In genomic region chr11:77127969-77128691, GRCh38 we compare ENCODE assay signal across 8 cellular contexts. TPM values are rescaled to one million over a fixed set of nuclear protein-coding genes. Genes with fewer than 3 reads are reported as not detected.
DNase-seq lines count a peak whose midpoint lies in the region; ATAC-seq and TF ChIP-seq lines count a peak whose summit lies in the region.

MYO7A (plus strand) TSS chr11:77128246; CDS start chr11:77130635, 2,389 bp downstream.

- peaks cover 14% of the 10 kb centered on the region for H3K4me1 Mint-ChIP-seq in activated T-cell treated with anti-CD3 and anti-CD28 coated beads, Interleukin-2, amount 50 U/mL, for 24 hours (ENCODE audit: low read depth)

- DNase-seq in activated T-cell treated with anti-CD3 and anti-CD28 coated beads, Interleukin-2, amount 50 U/mL, for 24 hours, result no peak
- no peak for DNase-seq in activated T-cell treated with anti-CD3 and anti-CD28 coated beads, Interleukin-2, amount 50 U/mL, for 1 hour
- no peak for DNase-seq in omental fat pad (ENCODE audit: low spot score)
- no peak for DNase-seq in NCI-H1930 (lab: John Stamatoyannopoulos, UW)
- DNase-seq in amniotic stem cell (lab: John Stamatoyannopoulos, UW), result no peak

- peak within 1 kb of the TSS; percentile 45 for H3K4me3 Mint-ChIP-seq in activated T-cell treated with anti-CD3 and anti-CD28 coated beads, Interleukin-2, amount 50 U/mL, for 24 hours

- H3K36me3 ChIP-seq in gastroesophageal sphincter, result peaks cover 0 to 9% of the 10 kb centered on the region in 2 donors

- H3K9me3 Mint-ChIP-seq in activated T-cell treated with anti-CD3 and anti-CD28 coated beads, Interleukin-2, amount 50 U/mL, for 24 hours, result no peaks in the 10 kb centered on the region

- TF ChIP-seq CTCF in VCaP (conservative IDR thresholded peaks at IDR 0.05), result no peak
- no peak for TF ChIP-seq CTCF in gastroesophageal sphincter (IDR thresholded peaks at IDR 0.05)
- TF ChIP-seq CTCF in omental fat pad (IDR thresholded peaks at IDR 0.05), result no peak

- H3K4me3 ChIP-seq in gastroesophageal sphincter, result peak within 1 kb of the TSS; percentile 9 to 51

- peaks cover 13% of the 10 kb centered on the region for H3K27me3 Mint-ChIP-seq in activated T-cell treated with anti-CD3 and anti-CD28 coated beads, Interleukin-2, amount 50 U/mL, for 24 hours

- H3K27ac ChIP-seq in VCaP (peak within 1 kb of the TSS; percentile 36; the same call in 1 of the 2 replicates), gastroesophageal sphincter (peak within 1 kb of the TSS in 1 of 4 donors; percentile 2)

- TF ChIP-seq EP300 in gastroesophageal sphincter (IDR thresholded peaks at IDR 0.05), result no peak

- H3K27ac Mint-ChIP-seq in activated T-cell treated with anti-CD3 and anti-CD28 coated beads, Interleukin-2, amount 50 U/mL, for 24 hours, result no peak within 1 kb of the TSS

- H3K36me3 Mint-ChIP-seq in activated T-cell treated with anti-CD3 and anti-CD28 coated beads, Interleukin-2, amount 50 U/mL, for 24 hours (ENCODE audit: low read depth), result no peaks in the 10 kb centered on the region

- no peak for TF ChIP-seq POLR2A in gastroesophageal sphincter (IDR thresholded peaks at IDR 0.05)

- ATAC-seq in gastroesophageal sphincter (no peak), omental fat pad (ENCODE audit: low FRiP score) (no peak), GM19455 (IDR thresholded peaks at IDR 0.05; ENCODE audit: unreplicated experiment) (no peak)

- no peaks in the 10 kb centered on the region for H3K9me3 ChIP-seq in gastroesophageal sphincter

- H3K27me3 ChIP-seq in gastroesophageal sphincter, result peaks cover 14% of the 10 kb centered on the region

- 23 to 38% methylated on average over 3 to 13 of the region's 19 CpGs for WGBS in gastroesophageal sphincter (ENCODE audit: low coverage in 1 of 2), 2 donors

- peaks cover 0 to 46% (median 8%) of the 10 kb centered on the region in 3 donors for H3K4me1 ChIP-seq in gastroesophageal sphincter

RNA-seq across cellular contexts. Expression of gene MYO7A, which starts in this region (rescaled TPM):
- total RNA-seq in gastroesophageal sphincter (10 to 100 TPM in 2 of 4 donors, 1 to 10 TPM in 2; 4.0 to 11.8 (median 8.7) TPM), omental fat pad (10 to 100 TPM; 13.4 to 29.9 (median 18.0) TPM)
